11 cellular contexts compared by ENCODE assay signal in the genomic region with DNA sequence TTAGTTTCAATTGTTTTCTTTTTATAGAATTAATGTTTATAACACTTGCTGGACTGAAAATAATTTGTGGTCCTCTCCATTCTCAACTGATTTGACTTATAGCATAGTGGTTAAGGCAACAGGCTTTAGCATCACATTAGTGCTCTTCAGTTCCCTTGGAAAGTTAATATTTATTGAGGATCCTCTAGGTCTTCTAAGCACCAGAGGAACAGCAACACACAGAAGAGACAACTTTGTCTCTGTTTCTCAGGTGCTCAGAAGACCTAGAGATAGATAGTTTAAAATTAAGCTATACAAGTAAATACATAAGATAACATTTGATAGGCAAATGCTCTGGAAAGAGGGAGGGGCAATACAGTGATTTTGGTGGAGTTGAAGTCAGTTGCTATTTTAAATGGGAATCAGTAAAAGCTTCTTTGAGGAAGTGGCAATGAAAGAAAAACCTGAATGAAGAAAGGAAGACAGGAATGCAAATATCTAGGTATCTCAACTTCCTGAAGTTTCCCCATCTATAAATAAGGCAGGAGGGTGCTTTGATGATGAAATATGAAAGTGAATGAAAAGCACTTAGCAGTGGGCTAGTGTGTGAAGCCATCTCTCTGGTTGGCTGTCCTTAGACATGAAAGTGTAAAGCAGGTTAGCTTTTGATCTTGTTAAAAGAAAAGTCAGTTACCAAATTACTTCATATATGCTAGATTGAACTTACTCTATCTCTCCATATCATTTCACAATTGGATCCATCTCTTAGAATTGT. TPM values are rescaled to one million over a fixed set of nuclear protein-coding genes. Genes with fewer than 3 reads are reported as not detected.
DNase-seq lines count a peak whose midpoint lies in the region; ATAC-seq and TF ChIP-seq lines count a peak whose summit lies in the region.
"Had no signal": no experiment of that assay in that cellular context is flagged by ENCODE, and none has a peak within 500 bp of the region (broad histone marks: within the 10 kb centered on the region; RNA-seq: fewer than 3 reads in every experiment).

No MANE protein-coding gene starts in this region.

- H3K27ac Mint-ChIP-seq in activated naive CD8-positive, alpha-beta T cell treated with anti-CD3 and anti-CD28 coated beads for 36 hours = no peak overlapping the region

- peak overlapping the region; percentile 19 for H3K4me3 Mint-ChIP-seq in activated naive CD8-positive, alpha-beta T cell treated with anti-CD3 and anti-CD28 coated beads for 36 hours

- DNase-seq in activated naive CD8-positive, alpha-beta T cell treated with anti-CD3 and anti-CD28 coated beads for 36 hours = no peak
- DNase-seq in T-helper 9 cell (no peak), MG63 (no peak), esophagus squamous epithelium (lab: John Stamatoyannopoulos, UW) (no peak), esophagus muscularis mucosa (ENCODE audit: extremely low spot score) (no peak)
- DNase-seq: activated CD4-positive, CD25-positive, alpha-beta regulatory T cell; activated effector memory CD4-positive, alpha-beta T cell treated with Interleukin-2 at 50 U/mL for 16 hours; stomach had no signal

- H3K4me3 ChIP-seq in MG63 (no peak overlapping the region), esophagus squamous epithelium (no peak overlapping the region), esophagus muscularis mucosa (no peak overlapping the region)
- H3K4me3 ChIP-seq: stomach had no signal

- no peaks in the 10 kb centered on the region for H3K36me3 ChIP-seq in MG63
- H3K36me3 ChIP-seq in esophagus squamous epithelium = no peaks in the 10 kb centered on the region
- H3K36me3 ChIP-seq in esophagus muscularis mucosa = no peaks in the 10 kb centered on the region
- H3K36me3 ChIP-seq: stomach had no signal

- H3K9me3 Mint-ChIP-seq in activated naive CD8-positive, alpha-beta T cell treated with anti-CD3 and anti-CD28 coated beads for 36 hours = peaks cover 1% of the 10 kb centered on the region

- H3K4me1 Mint-ChIP-seq in activated naive CD8-positive, alpha-beta T cell treated with anti-CD3 and anti-CD28 coated beads for 36 hours = peaks cover 13% of the 10 kb centered on the region

- no peak for TF ChIP-seq EP300 in esophagus muscularis mucosa (IDR thresholded peaks at IDR 0.05)

- ATAC-seq in GM18870 (IDR thresholded peaks at IDR 0.05; ENCODE audit: unreplicated experiment) (peak; percentile 85), GM21528 (IDR thresholded peaks at IDR 0.05; ENCODE audit: low FRiP score, unreplicated experiment) (peak; percentile 87), HG03066 (IDR thresholded peaks at IDR 0.05; ENCODE audit: low read depth, unreplicated experiment) (peak; percentile 88)

- peaks cover 27% of the 10 kb centered on the region for H3K27me3 ChIP-seq in MG63
- H3K27me3 ChIP-seq in esophagus squamous epithelium = peaks cover 0 to 67% (median 0%) of the 10 kb centered on the region in 4 donors
- H3K27me3 ChIP-seq in esophagus muscularis mucosa = peaks cover 0 to 19% (median 3%) of the 10 kb centered on the region in 4 donors

- H3K27me3 Mint-ChIP-seq in activated naive CD8-positive, alpha-beta T cell treated with anti-CD3 and anti-CD28 coated beads for 36 hours = peaks cover 47% of the 10 kb centered on the region

- TF ChIP-seq POLR2A in esophagus squamous epithelium (IDR thresholded peaks at IDR 0.05) (no peak), esophagus muscularis mucosa (IDR thresholded peaks at IDR 0.05; ENCODE audit: low read depth) (no peak)

- intact Hi-C loops in esophagus squamous epithelium (cut with DNase I) = no loop called here
- intact Hi-C loops in esophagus muscularis mucosa (cut with DNase I) = no loop called here

- H3K4me1 ChIP-seq in esophagus squamous epithelium (no peaks in the 10 kb centered on the region), esophagus muscularis mucosa (no peaks in the 10 kb centered on the region)
- H3K4me1 ChIP-seq: stomach had no signal

- H3K36me3 Mint-ChIP-seq in activated naive CD8-positive, alpha-beta T cell treated with anti-CD3 and anti-CD28 coated beads for 36 hours = no peaks in the 10 kb centered on the region

- H3K27ac ChIP-seq in esophagus squamous epithelium (no peak overlapping the region), esophagus muscularis mucosa (replicated peaks in 1 of 4) (no peak overlapping the region)
- H3K27ac ChIP-seq: stomach had no signal

- no peaks in the 10 kb centered on the region for H3K9me3 ChIP-seq in MG63
- no peaks in the 10 kb centered on the region for H3K9me3 ChIP-seq in esophagus squamous epithelium
- H3K9me3 ChIP-seq in esophagus muscularis mucosa = no peaks in the 10 kb centered on the region
- H3K9me3 ChIP-seq: stomach had no signal

- TF ChIP-seq CTCF in esophagus squamous epithelium (IDR thresholded peaks at IDR 0.05) (no peak), esophagus muscularis mucosa (IDR thresholded peaks at IDR 0.05) (no peak)

RNA-seq across cellular contexts. Expression of a gene that starts 7.9 kb away (rescaled TPM):
- under 1 TPM in 1 of 2 experiments, not detected in 1; 0.08 TPM for total RNA-seq in activated naive CD8-positive, alpha-beta T cell treated with anti-CD3 and anti-CD28 coated beads for 36 hours
- not detected in 2 replicates for total RNA-seq in MG63 (2014; rRNA removed; shearing (Covaris generic); ENCODE audit: low replicate concordance)
- total RNA-seq in esophagus squamous epithelium (not detected), esophagus muscularis mucosa (not detected)

RNA-seq across cellular contexts. Expression of a gene that starts 15.5 kb away (rescaled TPM):
- total RNA-seq in activated naive CD8-positive, alpha-beta T cell treated with anti-CD3 and anti-CD28 coated beads for 36 hours = under 1 TPM; 0.06 TPM
- not detected in 2 replicates for total RNA-seq in MG63 (2014; rRNA removed; shearing (Covaris generic); ENCODE audit: low replicate concordance)
- total RNA-seq in esophagus squamous epithelium (under 1 TPM in 1 of 4 donors, not detected in 3; 0.15 TPM), esophagus muscularis mucosa (under 1 TPM in 2 of 4 donors, not detected in 2; 0.17 to 0.19 TPM)
